Comparison of ENCODE assay signal across 24 cellular contexts in the genomic region with DNA sequence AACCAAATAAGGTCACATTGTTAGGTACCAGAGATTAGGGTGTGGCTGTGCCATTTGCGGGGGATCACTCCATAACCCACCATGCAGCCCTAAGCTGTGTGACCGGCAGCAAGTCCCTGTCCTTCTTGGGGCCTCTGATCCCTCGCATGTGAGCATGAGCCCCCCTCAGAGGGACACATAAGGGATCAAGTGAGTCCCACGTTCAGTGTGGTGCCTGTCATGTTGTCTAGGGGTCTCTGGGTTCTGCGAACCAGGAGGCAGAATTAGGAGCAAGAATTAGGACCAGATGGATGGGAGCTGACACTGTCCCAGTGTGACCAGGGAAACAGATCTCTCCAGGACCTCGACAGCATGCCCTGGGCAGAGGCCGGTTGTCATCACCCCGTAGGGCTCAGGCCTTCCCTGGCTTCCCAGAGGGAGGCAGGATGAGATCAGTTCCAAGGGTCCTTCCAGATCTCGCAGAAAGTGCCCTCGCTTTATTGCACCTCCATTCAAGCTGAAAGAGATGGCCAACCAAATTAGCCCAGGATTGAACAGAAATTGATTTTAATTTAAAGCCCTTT.
"Had no signal": no experiment of that assay in that cellular context is flagged by ENCODE, and none has a peak within 500 bp of the region (broad histone marks: within the 10 kb centered on the region; RNA-seq: fewer than 3 reads in every experiment).

No MANE protein-coding gene starts in this region.

- H3K36me3 Mint-ChIP-seq: activated naive CD8-positive, alpha-beta T cell treated with anti-CD3 and anti-CD28 coated beads for 36 hours; naive thymus-derived CD4-positive, alpha-beta T cell had no signal

- H3K9me3 Mint-ChIP-seq: activated naive CD8-positive, alpha-beta T cell treated with anti-CD3 and anti-CD28 coated beads for 36 hours; activated T-cell treated with anti-CD3 and anti-CD28 coated beads, Interleukin-2, amount 50 U/mL, for 4 hours; central memory CD8-positive, alpha-beta T cell had no signal

- H3K27me3 ChIP-seq: breast epithelium, colonic mucosa, neutrophil, ovary, right atrium auricular region, thyroid gland had no signal

- FAIRE-seq: astrocyte, keratinocyte, urothelium cell line had no signal

- H3K27ac Mint-ChIP-seq: activated naive CD8-positive, alpha-beta T cell treated with anti-CD3 and anti-CD28 coated beads for 36 hours; naive thymus-derived CD4-positive, alpha-beta T cell; T-helper 17 cell had no signal

- H3K27ac ChIP-seq: colonic mucosa, epithelial cell of prostate, neutrophil, prostate gland, thyroid gland had no signal

- H3K4me1 Mint-ChIP-seq: activated naive CD8-positive, alpha-beta T cell treated with anti-CD3 and anti-CD28 coated beads for 36 hours; central memory CD8-positive, alpha-beta T cell; naive thymus-derived CD4-positive, alpha-beta T cell had no signal

- DNase-seq: activated CD4-positive, alpha-beta T cell treated with anti-CD3 and anti-CD28 coated beads for 48 hours; activated naive CD4-positive, alpha-beta T cell treated with Interleukin-2 at 50 U/mL for 16 hours; activated naive CD8-positive, alpha-beta T cell treated with anti-CD3 and anti-CD28 coated beads for 36 hours; activated T-cell treated with anti-CD3 and anti-CD28 coated beads, Interleukin-2, amount 50 U/mL, for 4 hours; colonic mucosa; left colon; mesendoderm; naive thymus-derived CD4-positive, alpha-beta T cell; stimulated activated CD4-positive, alpha-beta T cell treated with anti-CD3 and anti-CD28 coated beads, Interleukin-4, amount 100 ng/mL, for 4 hours; stimulated activated naive CD8-positive, alpha-beta T cell treated with anti-CD3 and anti-CD28 coated beads, Interleukin-15, Interleukin-2, amounts not matched to agents 100 U/mL and 50 U/mL, for 24 hours; SW 1271; T-helper 17 cell; thyroid gland had no signal

- H3K36me3 ChIP-seq: breast epithelium, colonic mucosa, neutrophil, ovary, prostate gland, right atrium auricular region, spleen, thyroid gland had no signal

- ATAC-seq: activated T-cell treated with anti-CD3 and anti-CD28 coated beads, Interleukin-2, amount 50 U/mL, for 4 hours; left colon; naive thymus-derived CD4-positive, alpha-beta T cell; stimulated activated naive CD8-positive, alpha-beta T cell treated with anti-CD3 and anti-CD28 coated beads, Interleukin-15, Interleukin-2, amounts not matched to agents 100 U/mL and 50 U/mL, for 24 hours; T-helper 17 cell had no signal

- H3K4me3 ChIP-seq: breast epithelium, colonic mucosa, ovary, prostate gland, right atrium auricular region, spleen, thyroid gland had no signal

- H3K4me3 Mint-ChIP-seq: activated naive CD8-positive, alpha-beta T cell treated with anti-CD3 and anti-CD28 coated beads for 36 hours; activated T-cell treated with anti-CD3 and anti-CD28 coated beads, Interleukin-2, amount 50 U/mL, for 4 hours; central memory CD8-positive, alpha-beta T cell; naive thymus-derived CD4-positive, alpha-beta T cell; T-helper 17 cell had no signal

- H3K4me1 ChIP-seq: colonic mucosa, prostate gland had no signal

- H3K9me3 ChIP-seq: breast epithelium, colonic mucosa, neutrophil, ovary, prostate gland, right atrium auricular region, spleen, thyroid gland had no signal
